1 cellular context compared by ENCODE assay signal in genomic region chr3:128567705-128568356, GRCh38.
TF ChIP-seq lines count a peak whose summit lies in the region.

No MANE protein-coding gene starts in this region.

TF ChIP-seq in H1, 55 proteins besides CTCF, POLR2A, EP300 and RAD21:
- TF ChIP-seq CEBPB (IDR thresholded peaks at IDR 0.05; ENCODE audit: low read depth, low read length), result no peak
- TF ChIP-seq KDM4A (IDR thresholded peaks at IDR 0.05; ENCODE audit: low read depth, low read length, severe bottlenecking), result no peak
- TF ChIP-seq KDM1A (IDR thresholded peaks at IDR 0.05; ENCODE audit: borderline replicate concordance, low read length), result peak; percentile 57; the same call in 1 of the 2 replicates
TF ChIP-seq in H1: peak in this region for 1.
